Comparison of ENCODE assay signal across 9 cellular contexts in genomic region chr7:159031135-159031701, GRCh38.
DNase-seq lines count a peak whose midpoint lies in the region; ATAC-seq and TF ChIP-seq lines count a peak whose summit lies in the region.
"Had no signal": no experiment of that assay in that cellular context is flagged by ENCODE, and none has a peak within 500 bp of the region (broad histone marks: within the 10 kb centered on the region; RNA-seq: fewer than 3 reads in every experiment).

No MANE protein-coding gene starts in this region.

- H2AFZ ChIP-seq in OCI-LY7 (ENCODE audit: low read length) = no peak overlapping the region

- H3K9me3 ChIP-seq in gastroesophageal sphincter = no peaks in the 10 kb centered on the region
- no peaks in the 10 kb centered on the region for H3K9me3 ChIP-seq in vagina
- no peaks in the 10 kb centered on the region for H3K9me3 ChIP-seq in OCI-LY7 (ENCODE audit: low read length)

- H3K27ac Mint-ChIP-seq in activated naive CD8-positive, alpha-beta T cell = no peak overlapping the region
- no peak overlapping the region for H3K27ac Mint-ChIP-seq in activated naive CD8-positive, alpha-beta T cell treated with anti-CD3 and anti-CD28 coated beads, Interleukin-2, amount 50 U/mL, for 24 hours
- H3K27ac Mint-ChIP-seq in natural killer cell treated with Interleukin-12 subunit alpha and Interleukin-12 subunit beta and Interleukin-15 and Interleukin-18, amount 100 ng/mL, for 72 hours = no peak overlapping the region

- no peak for DNase-seq in activated naive CD8-positive, alpha-beta T cell treated with anti-CD3 and anti-CD28 coated beads, Interleukin-2, amount 50 U/mL, for 24 hours
- DNase-seq in natural killer cell treated with Interleukin-12 subunit alpha and Interleukin-12 subunit beta and Interleukin-15 and Interleukin-18, amount 100 ng/mL, for 72 hours (ENCODE audit: low spot score) = no peak
- DNase-seq in vagina (ENCODE audit: extremely low spot score in 2 of 2) (peak; percentile 82 to 88), G401 (ENCODE audit: low spot score) (no peak), OCI-LY7 (ENCODE audit: low spot score) (no peak)
- no peak for DNase-seq in activated CD4-positive, alpha-beta T cell treated with anti-CD3 and anti-CD28 coated beads for 1 hour
- DNase-seq: stimulated activated CD4-positive, alpha-beta T cell treated with anti-CD3 and anti-CD28 coated beads, Interleukin-2, amount 100 ng/mL, for 48 hours had no signal

- peak overlapping the region; percentile 44 to 82 (median 76) for H3K27ac ChIP-seq in gastroesophageal sphincter
- peak overlapping the region; percentile 82 for H3K27ac ChIP-seq in vagina
- H3K27ac ChIP-seq in OCI-LY7 (ENCODE audit: low read depth, low read length, poor library complexity, severe bottlenecking) = no peak overlapping the region

- no peaks in the 10 kb centered on the region for H3K36me3 Mint-ChIP-seq in activated naive CD8-positive, alpha-beta T cell
- no peaks in the 10 kb centered on the region for H3K36me3 Mint-ChIP-seq in activated naive CD8-positive, alpha-beta T cell treated with anti-CD3 and anti-CD28 coated beads, Interleukin-2, amount 50 U/mL, for 24 hours (ENCODE audit: low read depth)
- no peaks in the 10 kb centered on the region for H3K36me3 Mint-ChIP-seq in natural killer cell treated with Interleukin-12 subunit alpha and Interleukin-12 subunit beta and Interleukin-15 and Interleukin-18, amount 100 ng/mL, for 72 hours

- H3K4me1 ChIP-seq in gastroesophageal sphincter = peaks cover 0 to 47% (median 13%) of the 10 kb centered on the region in 3 donors
- H3K4me1 ChIP-seq in vagina = peaks cover 32% of the 10 kb centered on the region
- H3K4me1 ChIP-seq in OCI-LY7 (ENCODE audit: insufficient read depth, low read length, poor library complexity, severe bottlenecking) = no peaks in the 10 kb centered on the region

- TF ChIP-seq POLR2A in gastroesophageal sphincter (IDR thresholded peaks at IDR 0.05) (no peak), vagina (IDR thresholded peaks at IDR 0.05) (no peak)

- no TSS peak for BruUV-seq in OCI-LY7 (replicated peaks; lab: Mats Ljungman, UMichigan)

- H3K4me3 ChIP-seq in gastroesophageal sphincter = peak overlapping the region; percentile 43 to 61
- peak overlapping the region; percentile 39 to 48 for H3K4me3 ChIP-seq in vagina
- H3K4me3 ChIP-seq in OCI-LY7 (ENCODE audit: low read depth, low read length, poor library complexity, severe bottlenecking) = no peak overlapping the region

- H3K27me3 ChIP-seq in gastroesophageal sphincter (peaks cover 19% of the 10 kb centered on the region), vagina (no peaks in the 10 kb centered on the region)

- POLR2A ChIA-PET in OCI-LY7 (lab: Charles Lee) = no interaction called here

- no peaks in the 10 kb centered on the region for H3K79me2 ChIP-seq in OCI-LY7 (ENCODE audit: insufficient read depth, low read depth, low read length)

- H3K9me3 Mint-ChIP-seq in activated naive CD8-positive, alpha-beta T cell (ENCODE audit: low read depth) = no peaks in the 10 kb centered on the region
- H3K9me3 Mint-ChIP-seq in activated naive CD8-positive, alpha-beta T cell treated with anti-CD3 and anti-CD28 coated beads, Interleukin-2, amount 50 U/mL, for 24 hours = no peaks in the 10 kb centered on the region
- no peaks in the 10 kb centered on the region for H3K9me3 Mint-ChIP-seq in natural killer cell treated with Interleukin-12 subunit alpha and Interleukin-12 subunit beta and Interleukin-15 and Interleukin-18, amount 100 ng/mL, for 72 hours

- 21 to 27% methylated on average over 2 to 13 of the region's 31 CpGs for WGBS in gastroesophageal sphincter (ENCODE audit: low coverage in 1 of 2), 2 donors

- TF ChIP-seq CTCF in gastroesophageal sphincter (IDR thresholded peaks at IDR 0.05) = no peak
- TF ChIP-seq CTCF in vagina (IDR thresholded peaks at IDR 0.05) = no peak
- no peak for TF ChIP-seq CTCF in OCI-LY7 (conservative IDR thresholded peaks at IDR 0.05; ENCODE audit: low read length)

- TF ChIP-seq EP300 in gastroesophageal sphincter (IDR thresholded peaks at IDR 0.05) = no peak

- in situ Hi-C loops in G401 (cut with HindIII; ENCODE audit: low sequenced_read_pairs) = no loop called here

- no peaks in the 10 kb centered on the region for H4K20me1 ChIP-seq in OCI-LY7 (ENCODE audit: insufficient read depth, low read length)

- H3K4me1 Mint-ChIP-seq in activated naive CD8-positive, alpha-beta T cell (ENCODE audit: low read depth) = peaks cover 8% of the 10 kb centered on the region
- peaks cover 4% of the 10 kb centered on the region for H3K4me1 Mint-ChIP-seq in activated naive CD8-positive, alpha-beta T cell treated with anti-CD3 and anti-CD28 coated beads, Interleukin-2, amount 50 U/mL, for 24 hours
- H3K4me1 Mint-ChIP-seq in natural killer cell treated with Interleukin-12 subunit alpha and Interleukin-12 subunit beta and Interleukin-15 and Interleukin-18, amount 100 ng/mL, for 72 hours (ENCODE audit: low read depth in 2 of 2) = peaks cover 0 to 4% of the 10 kb centered on the region in 2 donors

- H3K36me3 ChIP-seq in gastroesophageal sphincter (peaks cover 0 to 23% of the 10 kb centered on the region in 2 donors), vagina (no peaks in the 10 kb centered on the region), OCI-LY7 (ENCODE audit: insufficient read depth, low read length) (no peaks in the 10 kb centered on the region)

- CTCF ChIA-PET in OCI-LY7 (lab: Charles Lee; ENCODE audit: unreplicated experiment) = interaction anchor here (0.7 kb wide), 1 partner anchor 26 kb away, joined by 7 read pairs; no protein-coding TSS in a partner anchor

- peaks cover 13% of the 10 kb centered on the region for H3K27me3 Mint-ChIP-seq in activated naive CD8-positive, alpha-beta T cell
- H3K27me3 Mint-ChIP-seq in activated naive CD8-positive, alpha-beta T cell treated with anti-CD3 and anti-CD28 coated beads, Interleukin-2, amount 50 U/mL, for 24 hours = peaks cover 22% of the 10 kb centered on the region
- H3K27me3 Mint-ChIP-seq in natural killer cell treated with Interleukin-12 subunit alpha and Interleukin-12 subunit beta and Interleukin-15 and Interleukin-18, amount 100 ng/mL, for 72 hours = peaks cover 0 to 6% of the 10 kb centered on the region in 2 donors

- intact Hi-C loops in vagina (cut with DNase I) = no loop called here
- intact Hi-C loops in OCI-LY7 (cut with micrococcal nuclease; ENCODE audit: unreplicated experiment) = no loop called here

- no peak for ATAC-seq in activated naive CD8-positive, alpha-beta T cell treated with anti-CD3 and anti-CD28 coated beads, Interleukin-2, amount 50 U/mL, for 24 hours
- ATAC-seq in gastroesophageal sphincter = peak; percentile 40
- no peak for ATAC-seq in natural killer cell treated with Interleukin-12 subunit alpha and Interleukin-12 subunit beta and Interleukin-15 and Interleukin-18, amount 100 ng/mL, for 72 hours

- no peak overlapping the region for H3K4me2 ChIP-seq in OCI-LY7 (ENCODE audit: low read length)

- peak overlapping the region; percentile 20 for H3K4me3 Mint-ChIP-seq in activated naive CD8-positive, alpha-beta T cell
- no peak overlapping the region for H3K4me3 Mint-ChIP-seq in activated naive CD8-positive, alpha-beta T cell treated with anti-CD3 and anti-CD28 coated beads, Interleukin-2, amount 50 U/mL, for 24 hours
- peak overlapping the region; percentile 55 for H3K4me3 Mint-ChIP-seq in natural killer cell treated with Interleukin-12 subunit alpha and Interleukin-12 subunit beta and Interleukin-15 and Interleukin-18, amount 100 ng/mL, for 72 hours

- H3K9me2 ChIP-seq in OCI-LY7 (ENCODE audit: insufficient read depth, low read length) = no peaks in the 10 kb centered on the region

Comparison
In these comparisons a context has a peak if more than half of its experiments do, and no peak if none do; other contexts are left out.
1. DNase-seq: peak in vagina (2 of 2); none in activated naive CD8-positive, alpha-beta T cell treated with anti-CD3 and anti-CD28 coated beads, Interleukin-2, amount 50 U/mL, for 24 hours (single experiment), natural killer cell treated with Interleukin-12 subunit alpha and Interleukin-12 subunit beta and Interleukin-15 and Interleukin-18, amount 100 ng/mL, for 72 hours (single experiment), G401 (single experiment), OCI-LY7 (single experiment) and activated CD4-positive, alpha-beta T cell treated with anti-CD3 and anti-CD28 coated beads for 1 hour (single experiment).